26 cellular contexts compared by ENCODE assay signal in the genomic region with DNA sequence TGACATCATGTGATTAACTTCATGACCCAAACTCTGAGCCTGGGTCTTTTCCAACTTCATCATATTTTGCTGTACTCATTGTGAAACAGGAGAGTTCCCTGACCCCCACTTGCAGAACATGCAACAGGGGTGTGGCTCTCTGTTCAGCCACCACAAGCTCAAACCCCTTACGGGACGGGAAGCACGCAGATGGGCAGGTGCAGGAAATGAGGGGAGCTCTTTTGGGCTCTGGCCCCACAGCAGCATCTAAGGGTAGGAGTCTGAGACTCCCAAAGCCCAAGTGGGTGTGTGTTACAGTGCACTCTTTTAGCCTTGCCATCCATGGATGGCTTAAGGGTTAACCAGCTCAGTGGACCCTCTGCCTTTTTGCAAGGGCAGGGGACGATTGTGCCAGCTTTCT.
"Had no signal": no experiment of that assay in that cellular context is flagged by ENCODE, and none has a peak within 500 bp of the region (broad histone marks: within the 10 kb centered on the region; RNA-seq: fewer than 3 reads in every experiment).

No MANE protein-coding gene starts in this region.

- ATAC-seq: effector memory CD8-positive, alpha-beta T cell; esophagus mucosa; gastrocnemius medialis; heart right ventricle; left cardiac atrium; left lung; left ventricle myocardium superior; lower lobe of right lung had no signal

- H3K4me1 ChIP-seq: esophagus squamous epithelium, gastrocnemius medialis, heart right ventricle, left lung, lower lobe of right lung had no signal

- H3K36me3 Mint-ChIP-seq: naive B cell had no signal

- DNase-seq: dermis blood vessel endothelial cell; effector CD8-positive, alpha-beta T cell; effector memory CD8-positive, alpha-beta T cell; endodermal cell; erythroblast; esophagus squamous epithelium; foreskin fibroblast; foreskin melanocyte; gastrocnemius medialis; glutamatergic neuron; head of caudate nucleus; heart right ventricle; hippocampal formation; left cardiac atrium; left lung; left ventricle myocardium superior; lower lobe of right lung; mesenchymal stem cell; midbrain; naive B cell had no signal

- FAIRE-seq: colon, endometrium, keratinocyte had no signal

- H3K4me3 Mint-ChIP-seq: effector memory CD8-positive, alpha-beta T cell; endodermal cell; naive B cell had no signal

- H3K9me3 Mint-ChIP-seq: naive B cell had no signal

- H3K27ac Mint-ChIP-seq: effector memory CD8-positive, alpha-beta T cell; endodermal cell; naive B cell had no signal

- H3K36me3 ChIP-seq: esophagus squamous epithelium, gastrocnemius medialis, heart right ventricle, left lung, lower lobe of right lung had no signal

- H3K4me1 Mint-ChIP-seq: naive B cell had no signal

- H3K4me3 ChIP-seq: coronary artery, esophagus squamous epithelium, gastrocnemius medialis, heart right ventricle, left lung, lower lobe of right lung had no signal

- H3K9me3 ChIP-seq: esophagus squamous epithelium, gastrocnemius medialis, left lung, lower lobe of right lung had no signal

- H3K27me3 Mint-ChIP-seq: effector memory CD8-positive, alpha-beta T cell; naive B cell had no signal

- H3K27me3 ChIP-seq: esophagus squamous epithelium, gastrocnemius medialis, heart right ventricle, left lung had no signal

- H3K27ac ChIP-seq: coronary artery, epithelial cell of prostate, esophagus squamous epithelium, gastrocnemius medialis, heart right ventricle, left lung, lower lobe of right lung had no signal
